ENCODE assay signal across 8 cellular contexts in genomic region chr11:95248666-95249467, GRCh38. TPM values are rescaled to one million over a fixed set of nuclear protein-coding genes. Genes with fewer than 3 reads are reported as not detected.
DNase-seq lines count a peak whose midpoint lies in the region; ATAC-seq lines count a peak whose summit lies in the region.
"Had no signal": no experiment of that assay in that cellular context is flagged by ENCODE, and none has a peak within 500 bp of the region (broad histone marks: within the 10 kb centered on the region; RNA-seq: fewer than 3 reads in every experiment).

No MANE protein-coding gene starts in this region.

- H3K4me3 Mint-ChIP-seq in naive B cell = peak overlapping the region in 5 of 8 donors; percentile 10 to 61 (median 44)
- no peak overlapping the region for H3K4me3 Mint-ChIP-seq in effector memory CD8-positive, alpha-beta T cell

- no peak for DNase-seq in naive B cell
- no peak for DNase-seq in NCI-H1417 (lab: John Stamatoyannopoulos, UW)
- DNase-seq in putamen (ENCODE audit: low spot score) = no peak
- DNase-seq in effector memory CD8-positive, alpha-beta T cell = no peak
- DNase-seq: stimulated activated CD4-positive, alpha-beta T cell treated with anti-CD3 and anti-CD28 coated beads, Interleukin-2, amount 100 ng/mL, for 48 hours had no signal

- H3K4me1 Mint-ChIP-seq in naive B cell = peaks cover 29 to 45% (median 29%) of the 10 kb centered on the region in 3 donors
- peaks cover 2 to 3% of the 10 kb centered on the region in 2 donors for H3K4me1 Mint-ChIP-seq in effector memory CD8-positive, alpha-beta T cell (ENCODE audit: low read depth in 2 of 2)

- H3K36me3 Mint-ChIP-seq in naive B cell = no peaks in the 10 kb centered on the region
- H3K36me3 Mint-ChIP-seq in effector memory CD8-positive, alpha-beta T cell (ENCODE audit: insufficient read depth) = no peaks in the 10 kb centered on the region

- ATAC-seq in GM18907 (IDR thresholded peaks at IDR 0.05; ENCODE audit: unreplicated experiment) (peak; percentile 87), GM21723 (IDR thresholded peaks at IDR 0.05; ENCODE audit: unreplicated experiment) (peak; percentile 86), HG03520 (IDR thresholded peaks at IDR 0.05; ENCODE audit: unreplicated experiment) (peak; percentile 86), naive B cell (ENCODE audit: low read depth in 2 of 2) (peak; percentile 55 to 69)
- ATAC-seq in effector memory CD8-positive, alpha-beta T cell (replicated peaks) = no peak

- peak overlapping the region; percentile 39 to 73 (median 60) for H3K27ac Mint-ChIP-seq in naive B cell
- no peak overlapping the region for H3K27ac Mint-ChIP-seq in effector memory CD8-positive, alpha-beta T cell

- no peaks in the 10 kb centered on the region for H3K27me3 Mint-ChIP-seq in naive B cell
- peaks cover 6 to 9% of the 10 kb centered on the region in 2 donors for H3K27me3 Mint-ChIP-seq in effector memory CD8-positive, alpha-beta T cell

- H3K9me3 Mint-ChIP-seq in naive B cell = peaks cover 0 to 2% (median 0%) of the 10 kb centered on the region in 7 donors
- H3K9me3 Mint-ChIP-seq in effector memory CD8-positive, alpha-beta T cell = no peaks in the 10 kb centered on the region

RNA-seq across cellular contexts. Expression of gene SESN3, which starts 17.9 kb away (rescaled TPM):
- 1 to 10 TPM; 2.1 to 3.4 (median 2.6) TPM for polyA plus RNA-seq in naive B cell (ENCODE audit: low read depth in 6 of 6)

Comparison
In these comparisons a context has a peak if more than half of its experiments do, and no peak if none do; other contexts are left out.
1. H3K27ac Mint-ChIP-seq: peak in naive B cell (6 of 6); none in effector memory CD8-positive, alpha-beta T cell (0 of 2).
2. H3K4me3 Mint-ChIP-seq: peak in naive B cell (5 of 8); none in effector memory CD8-positive, alpha-beta T cell (0 of 2).